ENCODE assay signal across 9 cellular contexts in the genomic region with DNA sequence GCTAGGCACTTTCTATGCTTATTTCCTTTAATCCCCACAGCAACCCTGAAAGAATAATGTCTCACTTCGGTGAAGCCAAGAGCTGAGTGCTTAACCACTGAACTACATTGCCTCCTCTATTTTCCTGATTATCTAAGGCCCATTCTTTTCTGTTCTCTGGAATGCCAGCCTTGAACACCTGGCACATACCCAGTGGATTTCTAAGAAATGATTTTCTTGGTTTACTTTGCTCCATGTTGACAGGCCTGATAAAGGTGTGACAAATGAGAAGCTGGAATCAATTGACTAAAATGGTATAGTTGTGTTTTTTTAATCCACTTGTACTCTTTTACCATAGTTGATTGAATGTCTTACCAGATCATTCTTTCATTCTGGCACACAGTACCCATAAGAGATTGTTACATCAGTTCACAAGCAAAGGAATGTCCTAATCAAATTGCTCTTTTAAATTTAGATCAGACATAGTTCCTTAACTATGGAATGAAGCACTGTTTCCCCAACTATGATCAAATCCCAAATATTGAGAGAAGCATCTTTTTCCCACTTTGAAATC. TPM values are rescaled to one million over a fixed set of nuclear protein-coding genes. Genes with fewer than 3 reads are reported as not detected.
DNase-seq lines count a peak whose midpoint lies in the region; ATAC-seq, FAIRE-seq and TF ChIP-seq lines count a peak whose summit lies in the region.
"Had no signal": no experiment of that assay in that cellular context is flagged by ENCODE, and none has a peak within 500 bp of the region (broad histone marks: within the 10 kb centered on the region; RNA-seq: fewer than 3 reads in every experiment).

No MANE protein-coding gene starts in this region.

- H3K4me2 ChIP-seq in MM.1S (ENCODE audit: low read depth, low read length): no peak overlapping the region; the same call in 1 of the 2 replicates
- H3K4me2 ChIP-seq in mesenchymal stem cell (ENCODE audit: low read length, poor library complexity, severe bottlenecking): no peak overlapping the region

- H3K9me3 ChIP-seq in MM.1S (replicated peaks; ENCODE audit: insufficient read depth, low read length): no peaks in the 10 kb centered on the region
- no peaks in the 10 kb centered on the region for H3K9me3 ChIP-seq in adipocyte (ENCODE audit: control insufficient read depth, low read length)
- no peaks in the 10 kb centered on the region for H3K9me3 ChIP-seq in mesenchymal stem cell (ENCODE audit: control insufficient read depth, low read length)
- no peaks in the 10 kb centered on the region for H3K9me3 ChIP-seq in pancreas

- DNase-seq in MM.1S (no peak), adipocyte (ENCODE audit: low read depth) (no peak), mesenchymal stem cell (no peak), pancreas (peak in 4 of 6 donors; percentile 50 to 64 (median 60))
- DNase-seq in activated CD4-positive, CD25-positive, alpha-beta regulatory T cell (lab: John Stamatoyannopoulos, UW): no peak
- DNase-seq: NCI-H1436 treated with DMSO at 0.1 percent for 48 hours had no signal

- H2AK5ac ChIP-seq in mesenchymal stem cell (ENCODE audit: low read length, severe bottlenecking): no peak overlapping the region

- no peaks in the 10 kb centered on the region for H3K79me1 ChIP-seq in mesenchymal stem cell (replicated peaks; ENCODE audit: low read length, poor library complexity, severe bottlenecking)

- H3K4ac ChIP-seq in mesenchymal stem cell (ENCODE audit: low read depth in 1 of 2, low read length in 2 of 2): no peak overlapping the region

- H2BK120ac ChIP-seq in mesenchymal stem cell (ENCODE audit: low read depth, low read length): no peak overlapping the region

- 67% methylated on average over 1 of the region's 1 CpG for WGBS in mesenchymal stem cell
- WGBS in pancreas, 2 donors: 6 to 9% methylated on average over 1 of the region's 1 CpG

- no peaks in the 10 kb centered on the region for H3K27me3 ChIP-seq in MM.1S (replicated peaks; ENCODE audit: insufficient read depth, low read length)
- no peaks in the 10 kb centered on the region for H3K27me3 ChIP-seq in adipocyte (replicated peaks; ENCODE audit: control insufficient read depth, insufficient read depth, low read length)
- H3K27me3 ChIP-seq in mesenchymal stem cell (ENCODE audit: control insufficient read depth in 1 of 2, insufficient read depth in 1 of 2, low read length in 2 of 2): no peaks in the 10 kb centered on the region
- no peaks in the 10 kb centered on the region for H3K27me3 ChIP-seq in pancreas

- no peak overlapping the region for H2BK12ac ChIP-seq in mesenchymal stem cell (ENCODE audit: low read length in 2 of 2)

- H3K9ac ChIP-seq in MM.1S (ENCODE audit: low read length): no peak overlapping the region
- H3K9ac ChIP-seq in adipocyte (ENCODE audit: low read length): peak overlapping the region; percentile 32
- peak overlapping the region; percentile 33 for H3K9ac ChIP-seq in mesenchymal stem cell (ENCODE audit: low read length)

- no peak overlapping the region for H2BK15ac ChIP-seq in mesenchymal stem cell (ENCODE audit: low read depth, poor library complexity, severe bottlenecking)

- TF ChIP-seq CTCF in MM.1S (IDR thresholded peaks at IDR 0.05; ENCODE audit: low read length) (no peak), pancreas (IDR thresholded peaks at IDR 0.05) (no peak)

- H3K9me2 ChIP-seq in MM.1S (replicated peaks; ENCODE audit: insufficient read depth, low read length): no peaks in the 10 kb centered on the region

- H3F3A ChIP-seq in MM.1S (ENCODE audit: insufficient read depth, low read length): no peaks in the 10 kb centered on the region

- ATAC-seq in pancreas (peak; percentile 65 to 80 (median 72)), HG03108 (IDR thresholded peaks at IDR 0.05; ENCODE audit: unreplicated experiment) (no peak), HG03457 (IDR thresholded peaks at IDR 0.05; ENCODE audit: unreplicated experiment) (no peak)

- no peak overlapping the region for H3K14ac ChIP-seq in mesenchymal stem cell (ENCODE audit: low read length in 2 of 2)

- H4K91ac ChIP-seq in mesenchymal stem cell (ENCODE audit: low read length): no peak overlapping the region

- no peaks in the 10 kb centered on the region for H4K20me1 ChIP-seq in MM.1S (ENCODE audit: insufficient read depth, low read length)

- H3K4me3 ChIP-seq in MM.1S (ENCODE audit: low read length): no peak overlapping the region
- no peak overlapping the region for H3K4me3 ChIP-seq in adipocyte (ENCODE audit: low read length)
- no peak overlapping the region for H3K4me3 ChIP-seq in mesenchymal stem cell (ENCODE audit: insufficient read depth in 1 of 2, low read depth in 1 of 2, low read length in 2 of 2)
- peak overlapping the region in 1 of 4 donors; percentile 22 for H3K4me3 ChIP-seq in pancreas
- H3K4me3 ChIP-seq: GM12878 had no signal

- 0 out of 2 replicates have a peak overlapping the region, but pooled peaks have one; percentile 39 for H2AFZ ChIP-seq in MM.1S (ENCODE audit: low read length)
- H2AFZ ChIP-seq in mesenchymal stem cell (ENCODE audit: low read depth, low read length): no peak overlapping the region

- H3K36me3 ChIP-seq in MM.1S (replicated peaks; ENCODE audit: insufficient read depth, low read length) (no peaks in the 10 kb centered on the region), adipocyte (ENCODE audit: control insufficient read depth, insufficient read depth, low read length, severe bottlenecking) (no peaks in the 10 kb centered on the region), mesenchymal stem cell (ENCODE audit: control insufficient read depth in 1 of 2, insufficient read depth in 2 of 2, low read depth in 1 of 2, low read length in 2 of 2) (no peaks in the 10 kb centered on the region), pancreas (no peaks in the 10 kb centered on the region)

- H3K4me1 ChIP-seq in MM.1S (ENCODE audit: low read length) (peaks cover 6% of the 10 kb centered on the region; the same call in 1 of the 2 replicates), adipocyte (ENCODE audit: control insufficient read depth, insufficient read depth, low read length) (peaks cover 39% of the 10 kb centered on the region), mesenchymal stem cell (ENCODE audit: control insufficient read depth, insufficient read depth, low read depth, low read length) (peaks cover 2% of the 10 kb centered on the region), pancreas (peaks cover 5 to 33% (median 30%) of the 10 kb centered on the region in 3 donors)

- no peaks in the 10 kb centered on the region for H3K79me2 ChIP-seq in MM.1S (ENCODE audit: low read length)

- H2BK5ac ChIP-seq in mesenchymal stem cell (ENCODE audit: low read depth, low read length, poor library complexity, severe bottlenecking): no peak overlapping the region

- H3K27ac ChIP-seq in MM.1S (ENCODE audit: low read length) (no peak overlapping the region), mesenchymal stem cell (ENCODE audit: low read length, poor library complexity, severe bottlenecking) (no peak overlapping the region), pancreas (peak overlapping the region in 3 of 4 donors; percentile 48 to 76 (median 62))

- intact Hi-C loops in pancreas (cut with DNase I): loop anchor here in 2 of 3 donors (5.0 to 10.0 kb wide), 3 partner anchors 595 to 752 kb away; no protein-coding TSS in a partner anchor

- no peak for FAIRE-seq in pancreas (lab: Jason Lieb, UNC)

- H3K23ac ChIP-seq in mesenchymal stem cell (ENCODE audit: low read length in 2 of 2): no peak overlapping the region

- H4K8ac ChIP-seq in mesenchymal stem cell (ENCODE audit: low read length): no peak overlapping the region

- peak overlapping the region in 1 of 2 experiments; percentile 73 for H3K18ac ChIP-seq in mesenchymal stem cell (ENCODE audit: low read depth in 1 of 2, low read length in 2 of 2)

RNA-seq across cellular contexts. Expression of a gene that starts 9.0 kb away (rescaled TPM):
- polyA plus RNA-seq in mesenchymal stem cell (2013, experiment 1 of 2): 30.1 TPM
- polyA plus RNA-seq in mesenchymal stem cell (2013, experiment 2 of 2): 30.2 TPM
- total RNA-seq in pancreas: 10 to 100 TPM; 21.4 to 63.1 (median 28.5) TPM
- 10 to 100 TPM; 21.3 to 26.3 TPM for polyA plus RNA-seq in pancreas

RNA-seq across cellular contexts. Expression of a gene that starts 35.5 kb away (rescaled TPM):
- polyA plus RNA-seq in mesenchymal stem cell (2013, experiment 1 of 2): 276 TPM
- 273 TPM for polyA plus RNA-seq in mesenchymal stem cell (2013, experiment 2 of 2)
- total RNA-seq in pancreas: 100 to 1,000 TPM in 2 of 6 donors, 10 to 100 TPM in 4; 59.2 to 140 (median 73.8) TPM
- 100 to 1,000 TPM in 1 of 2 donors, 10 to 100 TPM in 1; 82.8 to 127 TPM for polyA plus RNA-seq in pancreas

Comparison
In these comparisons a context has a peak if more than half of its experiments do, and no peak if none do; other contexts are left out.
1. DNase-seq: peak in pancreas (4 of 6); none in MM.1S (single experiment), adipocyte (single experiment), mesenchymal stem cell (single experiment) and activated CD4-positive, CD25-positive, alpha-beta regulatory T cell (0 of 4).
2. H3K27ac ChIP-seq: peak in pancreas (3 of 4); none in MM.1S (single experiment) and mesenchymal stem cell (single experiment).
3. ATAC-seq: peak in pancreas (4 of 4); none in HG03108 (single experiment) and HG03457 (single experiment).